15 cellular contexts compared by ENCODE assay signal in genomic region chr7:22980422-22980821, GRCh38. TPM values are rescaled to one million over a fixed set of nuclear protein-coding genes. Genes with fewer than 3 reads are reported as not detected.
DNase-seq lines count a peak whose midpoint lies in the region; ATAC-seq and TF ChIP-seq lines count a peak whose summit lies in the region.
"Had no signal": no experiment of that assay in that cellular context is flagged by ENCODE, and none has a peak within 500 bp of the region (broad histone marks: within the 10 kb centered on the region; RNA-seq: fewer than 3 reads in every experiment).

No MANE protein-coding gene starts in this region.

- H3K4me1 ChIP-seq in GM23338 (ENCODE audit: insufficient read depth) (peaks cover 15% of the 10 kb centered on the region), adipocyte (ENCODE audit: control insufficient read depth, insufficient read depth, low read length) (peaks cover 35% of the 10 kb centered on the region), skeletal muscle satellite cell (ENCODE audit: control insufficient read depth, insufficient read depth, low read length) (peaks cover 47% of the 10 kb centered on the region)

- no peaks in the 10 kb centered on the region for H3K9me3 Mint-ChIP-seq in GM23338
- H3K9me3 Mint-ChIP-seq: activated CD4-positive, alpha-beta T cell treated with anti-CD3 and anti-CD28 coated beads, Interleukin-2, amount 10 ng/mL, durations not matched to agents 24 days and 14 days; activated naive CD8-positive, alpha-beta T cell treated with anti-CD3 and anti-CD28 coated beads for 36 hours; effector memory CD8-positive, alpha-beta T cell; nephron progenitor cell had no signal

- peaks cover 32% of the 10 kb centered on the region for H3K36me3 Mint-ChIP-seq in GM23338 (ENCODE audit: low read depth)

- H3K9ac ChIP-seq in adipocyte (ENCODE audit: low read length) (peak overlapping the region; percentile 73), skeletal muscle satellite cell (ENCODE audit: low read depth, low read length) (peak overlapping the region; percentile 64)

- H4K20me1 ChIP-seq in GM23338 (replicated peaks; ENCODE audit: insufficient read depth) = no peaks in the 10 kb centered on the region

- H3F3A ChIP-seq in GM23338 (replicated peaks; ENCODE audit: low read depth) = no peaks in the 10 kb centered on the region

- 0 out of 2 replicates have a peak overlapping the region, but pooled peaks have one; percentile 26 for H3K27ac Mint-ChIP-seq in GM23338
- H3K27ac Mint-ChIP-seq: activated CD4-positive, alpha-beta T cell treated with anti-CD3 and anti-CD28 coated beads, Interleukin-2, amount 10 ng/mL, durations not matched to agents 24 days and 14 days; activated naive CD8-positive, alpha-beta T cell treated with anti-CD3 and anti-CD28 coated beads for 36 hours; effector memory CD8-positive, alpha-beta T cell had no signal

- no peak overlapping the region for H3K4me3 ChIP-seq in GM23338
- H3K4me3 ChIP-seq in adipocyte (ENCODE audit: low read length) = peak overlapping the region; percentile 55
- H3K4me3 ChIP-seq in foreskin fibroblast (ENCODE audit: low read depth in 1 of 2, low read length in 2 of 2) = no peak overlapping the region
- H3K4me3 ChIP-seq in skeletal muscle satellite cell (ENCODE audit: low read length) = peak overlapping the region; percentile 13

- peaks cover 45% of the 10 kb centered on the region for H3K79me2 ChIP-seq in GM23338 (replicated peaks; ENCODE audit: insufficient read depth)

- no peaks in the 10 kb centered on the region for H3K9me2 ChIP-seq in GM23338 (ENCODE audit: insufficient read depth)

- H2AFZ ChIP-seq in GM23338 = no peak overlapping the region

- H3K4me2 ChIP-seq in GM23338 (no peak overlapping the region), skeletal muscle satellite cell (ENCODE audit: low read length) (peak overlapping the region; percentile 75)

- no peak overlapping the region for H3K4me3 Mint-ChIP-seq in GM23338
- H3K4me3 Mint-ChIP-seq: activated CD4-positive, alpha-beta T cell treated with anti-CD3 and anti-CD28 coated beads, Interleukin-2, amount 10 ng/mL, durations not matched to agents 24 days and 14 days; activated naive CD8-positive, alpha-beta T cell treated with anti-CD3 and anti-CD28 coated beads for 36 hours; effector memory CD8-positive, alpha-beta T cell; nephron progenitor cell had no signal

- no peak for ATAC-seq in GM23338
- ATAC-seq: effector memory CD8-positive, alpha-beta T cell had no signal

- H3K27me3 Mint-ChIP-seq in GM23338 (ENCODE audit: insufficient read depth, low read depth, poor library complexity) = peaks cover 3% of the 10 kb centered on the region
- H3K27me3 Mint-ChIP-seq: activated CD4-positive, alpha-beta T cell treated with anti-CD3 and anti-CD28 coated beads, Interleukin-2, amount 10 ng/mL, durations not matched to agents 24 days and 14 days; activated naive CD8-positive, alpha-beta T cell treated with anti-CD3 and anti-CD28 coated beads for 36 hours; effector memory CD8-positive, alpha-beta T cell had no signal

- no peak for DNase-seq in GM23338 (ENCODE audit: low spot score)
- DNase-seq in adipocyte (ENCODE audit: low read depth) = peak; percentile 80
- DNase-seq in foreskin fibroblast = peak; percentile 56 to 73
- DNase-seq in SIG-M5 (lab: John Stamatoyannopoulos, UW) = no peak
- no peak for DNase-seq in GM13976 (ENCODE audit: low spot score)
- DNase-seq in NK-92 treated with Interleukin-12 subunit alpha and Interleukin-12 subunit beta, amount 100 ng/mL, for 24 hours (lab: John Stamatoyannopoulos, UW) = no peak
- DNase-seq: activated CD4-positive, alpha-beta T cell treated with anti-CD3 and anti-CD28 coated beads, Interleukin-2, amount 10 ng/mL, durations not matched to agents 24 days and 14 days; activated naive CD8-positive, alpha-beta T cell treated with anti-CD3 and anti-CD28 coated beads for 36 hours; DND-41; effector memory CD8-positive, alpha-beta T cell; MM.1S; NCI-H510A treated with DMSO at 0.1 percent for 48 hours; nephron progenitor cell; stimulated activated CD4-positive, alpha-beta T cell treated with anti-CD3 and anti-CD28 coated beads, Interleukin-15, amount 100 ng/mL, for 24 hours had no signal

- TF ChIP-seq CTCF in GM23338 (conservative IDR thresholded peaks at IDR 0.05; ENCODE audit: low read depth in 2 of 2) (no peak), foreskin fibroblast (IDR thresholded peaks at IDR 0.05; ENCODE audit: low read depth, low read length) (no peak), GM13976 (IDR thresholded peaks at IDR 0.05; ENCODE audit: borderline replicate concordance, control extremely low read depth, extremely low read depth, insufficient read depth, missing control alignments) (no peak)

- H3K9me3 ChIP-seq in adipocyte (ENCODE audit: control insufficient read depth, low read length) (no peaks in the 10 kb centered on the region), skeletal muscle satellite cell (replicated peaks; ENCODE audit: low read length) (no peaks in the 10 kb centered on the region)

- peaks cover 13% of the 10 kb centered on the region for H3K4me1 Mint-ChIP-seq in GM23338
- H3K4me1 Mint-ChIP-seq: activated naive CD8-positive, alpha-beta T cell treated with anti-CD3 and anti-CD28 coated beads for 36 hours; nephron progenitor cell had no signal

- peaks cover 21% of the 10 kb centered on the region for H3K36me3 ChIP-seq in GM23338 (ENCODE audit: insufficient read depth)
- H3K36me3 ChIP-seq in adipocyte (ENCODE audit: control insufficient read depth, insufficient read depth, low read length, severe bottlenecking) = peaks cover 32% of the 10 kb centered on the region
- H3K36me3 ChIP-seq in skeletal muscle satellite cell (ENCODE audit: insufficient read depth, low read length) = peaks cover 23% of the 10 kb centered on the region

- in situ Hi-C loops in GM13976 (cut with MboI; ENCODE audit: low sequenced_read_pairs, unreplicated experiment) = no loop called here

- H3K27ac ChIP-seq in GM23338 (ENCODE audit: low read depth) = no peak overlapping the region

- no peaks in the 10 kb centered on the region for H3K27me3 ChIP-seq in GM23338 (ENCODE audit: insufficient read depth)
- no peaks in the 10 kb centered on the region for H3K27me3 ChIP-seq in adipocyte (replicated peaks; ENCODE audit: control insufficient read depth, insufficient read depth, low read length)
- H3K27me3 ChIP-seq in skeletal muscle satellite cell (ENCODE audit: control insufficient read depth, insufficient read depth, low read length) = no peaks in the 10 kb centered on the region

TF ChIP-seq in GM23338, 12 proteins besides CTCF, POLR2A, EP300 and RAD21 (continues in another document):
- TF ChIP-seq EZH2 (IDR thresholded peaks at IDR 0.05; ENCODE audit: low read depth, unreplicated experiment) (no peak), CREB1 (CRISPR knock-in tag; IDR thresholded peaks at IDR 0.05; ENCODE audit: low read depth) (no peak)

RNA-seq across cellular contexts. Expression of gene HYCC1, which starts 33.5 kb away (rescaled TPM):
- total RNA-seq in GM23338 (2014; rRNA removed; shearing (Covaris generic)) = 175 and 181 TPM in 2 replicates
- polyA plus RNA-seq in GM23338 (2016; fragmentation: Nextera tagmentation; extraction: Ambion mirVana) = 42.4 and 55.4 TPM in 2 replicates
- total RNA-seq in skeletal muscle satellite cell (2012; rRNA removed) = 84.1 and 105 TPM in 2 replicates

Comparison
In these comparisons a context has a peak if more than half of its experiments do, and no peak if none do; other contexts are left out.
1. DNase-seq: peak in adipocyte (single experiment) and foreskin fibroblast (2 of 2); none in GM23338 (single experiment), SIG-M5 (single experiment), GM13976 (single experiment) and NK-92 treated with Interleukin-12 subunit alpha and Interleukin-12 subunit beta, amount 100 ng/mL, for 24 hours (single experiment).
2. H3K4me3 ChIP-seq: peak in adipocyte (single experiment) and skeletal muscle satellite cell (single experiment); none in GM23338 (single experiment) and foreskin fibroblast (0 of 2).